Comparison of ENCODE assay signal across 8 cellular contexts in genomic region chr5:133824661-133825254, GRCh38.
DNase-seq lines count a peak whose midpoint lies in the region; ATAC-seq, FAIRE-seq and TF ChIP-seq lines count a peak whose summit lies in the region.

No MANE protein-coding gene starts in this region.

- ATAC-seq in GM18858 (IDR thresholded peaks at IDR 0.05; ENCODE audit: unreplicated experiment): peak; percentile 71
- ATAC-seq in GM21390 (IDR thresholded peaks at IDR 0.05; ENCODE audit: unreplicated experiment): peak; percentile 71
- ATAC-seq in HG03439 (IDR thresholded peaks at IDR 0.05; ENCODE audit: unreplicated experiment): peak; percentile 69

- DNase-seq in mesenteric fat pad (ENCODE audit: low spot score): peak; percentile 51
- DNase-seq in SHP77 treated with DMSO at 0.1 percent for 48 hours (lab: John Stamatoyannopoulos, UW): no peak
- no peak for DNase-seq in H54 (ENCODE audit: insufficient read length, low spot score)
- DNase-seq in NCI-H2107 treated with DMSO at 0.1 percent for 48 hours (lab: John Stamatoyannopoulos, UW; ENCODE audit: unreplicated experiment): no peak
- no peak for DNase-seq in mucosa of gallbladder (ENCODE audit: low spot score)

- no peak for FAIRE-seq in H54 (lab: Jason Lieb, UNC)

- no peak for TF ChIP-seq POLR2A in H54 (IDR thresholded peaks at IDR 0.05; ENCODE audit: low read depth, low read length)
